In genomic region chr14:61466249-61466904, GRCh38 we compare ENCODE assay signal across 9 cellular contexts.
A peak's percentile ranks its signal among the peaks of the same experiment; 100 is the strongest.
DNase-seq lines count a peak whose midpoint lies in the region; ATAC-seq, FAIRE-seq and TF ChIP-seq lines count a peak whose summit lies in the region.
"Had no signal": no experiment of that assay in that cellular context is flagged by ENCODE, and none has a peak within 500 bp of the region (broad histone marks: within the 10 kb centered on the region; RNA-seq: fewer than 3 reads in every experiment).

No MANE protein-coding gene starts in this region.

- no peak overlapping the region for H3K4me3 ChIP-seq in kidney (ENCODE audit: low read length in 2 of 2)
- H3K4me3 ChIP-seq in upper lobe of left lung: no peak overlapping the region

- H3K27me3 ChIP-seq in upper lobe of left lung: no peaks in the 10 kb centered on the region

- no peak overlapping the region for H3K4me3 Mint-ChIP-seq in activated CD4-positive, alpha-beta memory T cell treated with anti-CD3 and anti-CD28 coated beads for 36 hours
- H3K4me3 Mint-ChIP-seq in activated CD4-positive, alpha-beta memory T cell treated with anti-CD3 and anti-CD28 coated beads, Interleukin-2, amount 10 ng/mL, durations not matched to agents 7 days and 5 days: no peak overlapping the region
- H3K4me3 Mint-ChIP-seq in central memory CD8-positive, alpha-beta T cell: no peak overlapping the region

- no peaks in the 10 kb centered on the region for H3K27me3 Mint-ChIP-seq in activated CD4-positive, alpha-beta memory T cell treated with anti-CD3 and anti-CD28 coated beads for 36 hours
- H3K27me3 Mint-ChIP-seq in activated CD4-positive, alpha-beta memory T cell treated with anti-CD3 and anti-CD28 coated beads, Interleukin-2, amount 10 ng/mL, durations not matched to agents 7 days and 5 days: no peaks in the 10 kb centered on the region
- no peaks in the 10 kb centered on the region for H3K27me3 Mint-ChIP-seq in central memory CD8-positive, alpha-beta T cell

- TF ChIP-seq POLR2A in upper lobe of left lung (IDR thresholded peaks at IDR 0.05): no peak

- no peak for DNase-seq in activated CD4-positive, alpha-beta memory T cell treated with anti-CD3 and anti-CD28 coated beads for 36 hours
- DNase-seq in activated CD4-positive, alpha-beta memory T cell treated with anti-CD3 and anti-CD28 coated beads, Interleukin-2, amount 10 ng/mL, durations not matched to agents 7 days and 5 days: no peak
- DNase-seq in central memory CD8-positive, alpha-beta T cell (ENCODE audit: low spot score in 2 of 2): no peak
- peak; percentile 90 for DNase-seq in kidney
- DNase-seq in upper lobe of left lung: peak; percentile 46 to 55
- DNase-seq in SHP77 (lab: John Stamatoyannopoulos, UW): no peak
- DNase-seq: activated CD4-positive, alpha-beta T cell treated with anti-CD3 and anti-CD28 coated beads for 4 hours had no signal

- H3K36me3 Mint-ChIP-seq in activated CD4-positive, alpha-beta memory T cell treated with anti-CD3 and anti-CD28 coated beads for 36 hours: peaks cover 51% of the 10 kb centered on the region
- H3K36me3 Mint-ChIP-seq in activated CD4-positive, alpha-beta memory T cell treated with anti-CD3 and anti-CD28 coated beads, Interleukin-2, amount 10 ng/mL, durations not matched to agents 7 days and 5 days (ENCODE audit: low read depth): peaks cover 78% of the 10 kb centered on the region
- H3K36me3 Mint-ChIP-seq in central memory CD8-positive, alpha-beta T cell (ENCODE audit: insufficient read depth): peaks cover 86% of the 10 kb centered on the region

- no peak overlapping the region for H3K9ac ChIP-seq in kidney (ENCODE audit: low read length in 2 of 2)

- FAIRE-seq in kidney (lab: Jason Lieb, UNC): no peak

- POLR2A ChIA-PET in activated CD4-positive, alpha-beta memory T cell treated with anti-CD3 and anti-CD28 coated beads for 36 hours (lab: Charles Lee): no interaction called here
- POLR2A ChIA-PET in activated CD4-positive, alpha-beta memory T cell treated with anti-CD3 and anti-CD28 coated beads, Interleukin-2, amount 10 ng/mL, durations not matched to agents 7 days and 5 days (lab: Charles Lee): interaction anchor here (1.4 kb wide), 1 partner anchor 9 kb away, joined by 3 read pairs; no protein-coding TSS in a partner anchor

- WGBS in upper lobe of left lung, 2 donors: 67 to 85% methylated on average over 16 to 17 of the region's 17 CpGs

- CTCF ChIA-PET in activated CD4-positive, alpha-beta memory T cell treated with anti-CD3 and anti-CD28 coated beads for 36 hours (lab: Charles Lee): interaction anchor here (1.3 to 3.1 kb wide), 2 partner anchors 276 to 371 kb away, joined by 3 to 14 read pairs; no protein-coding TSS in a partner anchor
- CTCF ChIA-PET in activated CD4-positive, alpha-beta memory T cell treated with anti-CD3 and anti-CD28 coated beads, Interleukin-2, amount 10 ng/mL, durations not matched to agents 7 days and 5 days (lab: Charles Lee): no interaction called here

- H3K36me3 ChIP-seq in kidney (ENCODE audit: control insufficient read depth in 1 of 2, insufficient read depth in 2 of 2, low read length in 2 of 2) (no peaks in the 10 kb centered on the region), upper lobe of left lung (no peaks in the 10 kb centered on the region)

- no peaks in the 10 kb centered on the region for H3K9me3 ChIP-seq in kidney (ENCODE audit: control insufficient read depth in 1 of 2, low read length in 2 of 2)
- H3K9me3 ChIP-seq in upper lobe of left lung: no peaks in the 10 kb centered on the region

- H3K4me1 ChIP-seq in kidney (ENCODE audit: control insufficient read depth in 1 of 2, insufficient read depth in 1 of 2, low read depth in 1 of 2, low read length in 2 of 2) (peaks cover 12 to 17% of the 10 kb centered on the region in 2 donors), upper lobe of left lung (peaks cover 37 to 54% (median 48%) of the 10 kb centered on the region in 4 donors)

- intact Hi-C loops in activated CD4-positive, alpha-beta memory T cell treated with anti-CD3 and anti-CD28 coated beads for 36 hours (cut with micrococcal nuclease): no loop called here
- intact Hi-C loops in kidney (cut with DNase I): loop anchor here (10.0 kb wide), 1 partner anchor 268 kb away; no protein-coding TSS in a partner anchor

- peak overlapping the region; percentile 20 for H3K27ac Mint-ChIP-seq in activated CD4-positive, alpha-beta memory T cell treated with anti-CD3 and anti-CD28 coated beads for 36 hours
- no peak overlapping the region for H3K27ac Mint-ChIP-seq in activated CD4-positive, alpha-beta memory T cell treated with anti-CD3 and anti-CD28 coated beads, Interleukin-2, amount 10 ng/mL, durations not matched to agents 7 days and 5 days
- peak overlapping the region; percentile 75 for H3K27ac Mint-ChIP-seq in central memory CD8-positive, alpha-beta T cell (ENCODE audit: low read depth)

- H3K27ac ChIP-seq in kidney (ENCODE audit: low read depth in 2 of 2, low read length in 2 of 2) (no peak overlapping the region), upper lobe of left lung (peak overlapping the region; percentile 38 to 75 (median 58))

- peaks cover 73% of the 10 kb centered on the region for H3K4me1 Mint-ChIP-seq in activated CD4-positive, alpha-beta memory T cell treated with anti-CD3 and anti-CD28 coated beads for 36 hours (ENCODE audit: low read depth)
- peaks cover 51% of the 10 kb centered on the region for H3K4me1 Mint-ChIP-seq in activated CD4-positive, alpha-beta memory T cell treated with anti-CD3 and anti-CD28 coated beads, Interleukin-2, amount 10 ng/mL, durations not matched to agents 7 days and 5 days
- peaks cover 80% of the 10 kb centered on the region for H3K4me1 Mint-ChIP-seq in central memory CD8-positive, alpha-beta T cell

- peak; percentile 49 to 96 (median 88) for TF ChIP-seq EP300 in upper lobe of left lung (IDR thresholded peaks at IDR 0.05)

- peaks cover 6% of the 10 kb centered on the region for H3K9me3 Mint-ChIP-seq in activated CD4-positive, alpha-beta memory T cell treated with anti-CD3 and anti-CD28 coated beads for 36 hours
- peaks cover 2% of the 10 kb centered on the region for H3K9me3 Mint-ChIP-seq in activated CD4-positive, alpha-beta memory T cell treated with anti-CD3 and anti-CD28 coated beads, Interleukin-2, amount 10 ng/mL, durations not matched to agents 7 days and 5 days
- no peaks in the 10 kb centered on the region for H3K9me3 Mint-ChIP-seq in central memory CD8-positive, alpha-beta T cell

- TF ChIP-seq CTCF in kidney (IDR thresholded peaks at IDR 0.05; ENCODE audit: borderline replicate concordance, extremely low read depth, insufficient read depth): no peak
- TF ChIP-seq CTCF in upper lobe of left lung (IDR thresholded peaks at IDR 0.05): no peak

- ATAC-seq in central memory CD8-positive, alpha-beta T cell (replicated peaks; ENCODE audit: extremely low read depth, poor library complexity, severe bottlenecking): no peak
- ATAC-seq in upper lobe of left lung (ENCODE audit: low FRiP score in 2 of 2) (peak; percentile 70 to 73), HG03378 (IDR thresholded peaks at IDR 0.05; ENCODE audit: unreplicated experiment) (no peak), HG03139 (IDR thresholded peaks at IDR 0.05; ENCODE audit: unreplicated experiment) (no peak)

Comparison
In these comparisons a context has a peak if more than half of its experiments do, and no peak if none do; other contexts are left out.
1. DNase-seq: peak in kidney (single experiment) and upper lobe of left lung (2 of 2); none in activated CD4-positive, alpha-beta memory T cell treated with anti-CD3 and anti-CD28 coated beads for 36 hours (single experiment), activated CD4-positive, alpha-beta memory T cell treated with anti-CD3 and anti-CD28 coated beads, Interleukin-2, amount 10 ng/mL, durations not matched to agents 7 days and 5 days (single experiment), central memory CD8-positive, alpha-beta T cell (0 of 2) and SHP77 (0 of 2).
2. ATAC-seq: peak in upper lobe of left lung (2 of 2); none in central memory CD8-positive, alpha-beta T cell (single experiment), HG03378 (single experiment) and HG03139 (single experiment).
3. H3K27ac ChIP-seq: peak in upper lobe of left lung (4 of 4); none in kidney (0 of 2).